17 cellular contexts compared by ENCODE assay signal in genomic region chr3:72571638-72572114, GRCh38.
DNase-seq lines count a peak whose midpoint lies in the region; ATAC-seq and TF ChIP-seq lines count a peak whose summit lies in the region.
"Had no signal": no experiment of that assay in that cellular context is flagged by ENCODE, and none has a peak within 500 bp of the region (broad histone marks: within the 10 kb centered on the region; RNA-seq: fewer than 3 reads in every experiment).

No MANE protein-coding gene starts in this region.

- no peak overlapping the region for H3K4me3 Mint-ChIP-seq in endothelial cell (ENCODE audit: unreplicated experiment)
- no peak overlapping the region for H3K4me3 Mint-ChIP-seq in activated CD4-positive, alpha-beta T cell treated with anti-CD3 and anti-CD28 coated beads, Interleukin-2, amount 10 ng/mL, durations not matched to agents 24 days and 14 days
- H3K4me3 Mint-ChIP-seq: CD8-positive, alpha-beta memory T cell; H9 had no signal

- in situ Hi-C loops in GM13976 (cut with MboI; ENCODE audit: low sequenced_read_pairs, unreplicated experiment): no loop called here

- peaks cover 0 to 55% (median 24%) of the 10 kb centered on the region in 4 donors for H3K4me1 ChIP-seq in right lobe of liver

- no peak for TF ChIP-seq CTCF in endothelial cell (IDR thresholded peaks at IDR 0.05; ENCODE audit: unreplicated experiment)
- TF ChIP-seq CTCF in right lobe of liver (IDR thresholded peaks at IDR 0.05): no peak
- no peak for TF ChIP-seq CTCF in GM13976 (IDR thresholded peaks at IDR 0.05; ENCODE audit: borderline replicate concordance, control extremely low read depth, extremely low read depth, insufficient read depth, missing control alignments)

- H3K27me3 ChIP-seq in right lobe of liver: no peaks in the 10 kb centered on the region
- H3K27me3 ChIP-seq: BLaER1 treated with 17β-estradiol and CSF1 and Interleukin-3, amounts not matched to agents 10 nM and 100 nM had no signal

- TF ChIP-seq POLR2A in right lobe of liver (IDR thresholded peaks at IDR 0.05): no peak

- DNase-seq in M059J (ENCODE audit: low read depth): peak; percentile 15
- no peak for DNase-seq in endothelial cell (ENCODE audit: low spot score)
- DNase-seq in right lobe of liver: no peak
- DNase-seq in renal cortical epithelial cell (ENCODE audit: low read depth): peak; percentile 20
- no peak for DNase-seq in GM13976 (ENCODE audit: low spot score)
- no peak for DNase-seq in activated CD4-positive, alpha-beta T cell treated with anti-CD3 and anti-CD28 coated beads, Interleukin-2, amount 10 ng/mL, durations not matched to agents 24 days and 14 days
- no peak for DNase-seq in GOT3 (lab: John Stamatoyannopoulos, UW)
- DNase-seq: CD8-positive, alpha-beta memory T cell; DMS53; H9; NCI-H1105; NCI-H2081; NCI-H748 treated with DMSO at 0.1 percent for 48 hours; NK-92 treated with Interleukin-12 subunit alpha and Interleukin-12 subunit beta, amount 100 ng/mL, for 24 hours; SHP77 had no signal

- no peaks in the 10 kb centered on the region for H3K27me3 Mint-ChIP-seq in endothelial cell (ENCODE audit: unreplicated experiment)
- peaks cover 3% of the 10 kb centered on the region for H3K27me3 Mint-ChIP-seq in activated CD4-positive, alpha-beta T cell treated with anti-CD3 and anti-CD28 coated beads, Interleukin-2, amount 10 ng/mL, durations not matched to agents 24 days and 14 days

- no peak overlapping the region for H3K4me3 ChIP-seq in right lobe of liver
- H3K4me3 ChIP-seq: BLaER1 treated with 17β-estradiol and CSF1 and Interleukin-3, amounts not matched to agents 10 nM and 100 nM; K562 had no signal

- no peaks in the 10 kb centered on the region for H3K36me3 ChIP-seq in right lobe of liver
- H3K36me3 ChIP-seq: BLaER1 treated with 17β-estradiol and CSF1 and Interleukin-3, amounts not matched to agents 10 nM and 100 nM had no signal

- no peaks in the 10 kb centered on the region for H3K36me3 Mint-ChIP-seq in endothelial cell (ENCODE audit: low read depth, unreplicated experiment)
- no peaks in the 10 kb centered on the region for H3K36me3 Mint-ChIP-seq in activated CD4-positive, alpha-beta T cell treated with anti-CD3 and anti-CD28 coated beads, Interleukin-2, amount 10 ng/mL, durations not matched to agents 24 days and 14 days (ENCODE audit: low read depth)
- H3K36me3 Mint-ChIP-seq: CD8-positive, alpha-beta memory T cell had no signal

- peak overlapping the region in 2 of 3 donors; percentile 4 to 79 for H3K27ac ChIP-seq in right lobe of liver
- H3K27ac ChIP-seq: BLaER1 treated with 17β-estradiol and CSF1 and Interleukin-3, amounts not matched to agents 10 nM and 100 nM had no signal

- H3K27ac Mint-ChIP-seq in endothelial cell (ENCODE audit: unreplicated experiment): peak overlapping the region; percentile 88
- H3K27ac Mint-ChIP-seq in activated CD4-positive, alpha-beta T cell treated with anti-CD3 and anti-CD28 coated beads, Interleukin-2, amount 10 ng/mL, durations not matched to agents 24 days and 14 days: no peak overlapping the region
- H3K27ac Mint-ChIP-seq: CD8-positive, alpha-beta memory T cell had no signal

- 45% methylated on average over 10 of the region's 13 CpGs for WGBS in right lobe of liver (ENCODE audit: insufficient coverage, low coverage, low lambda C conversion rate, missing lambda C conversion rate)

- no peaks in the 10 kb centered on the region for H3K9me3 Mint-ChIP-seq in endothelial cell (ENCODE audit: unreplicated experiment)
- H3K9me3 Mint-ChIP-seq in activated CD4-positive, alpha-beta T cell treated with anti-CD3 and anti-CD28 coated beads, Interleukin-2, amount 10 ng/mL, durations not matched to agents 24 days and 14 days: no peaks in the 10 kb centered on the region
- H3K9me3 Mint-ChIP-seq: CD8-positive, alpha-beta memory T cell; H9 had no signal

- H3K4me1 Mint-ChIP-seq in endothelial cell (ENCODE audit: unreplicated experiment): peaks cover 30% of the 10 kb centered on the region
- H3K4me1 Mint-ChIP-seq in activated CD4-positive, alpha-beta T cell treated with anti-CD3 and anti-CD28 coated beads, Interleukin-2, amount 10 ng/mL, durations not matched to agents 24 days and 14 days: no peaks in the 10 kb centered on the region
- H3K4me1 Mint-ChIP-seq: CD8-positive, alpha-beta memory T cell had no signal

- intact Hi-C loops in right lobe of liver (cut with DNase I): no loop called here
- intact Hi-C loops in activated CD4-positive, alpha-beta T cell treated with anti-CD3 and anti-CD28 coated beads, Interleukin-2, amount 10 ng/mL, durations not matched to agents 24 days and 14 days (cut with micrococcal nuclease): no loop called here

- ATAC-seq in right lobe of liver: peak in 2 of 4 donors; percentile 15 to 40
- ATAC-seq: K562 had no signal

- no peaks in the 10 kb centered on the region for H3K9me3 ChIP-seq in right lobe of liver
- H3K9me3 ChIP-seq: BLaER1 treated with 17β-estradiol and CSF1 and Interleukin-3, amounts not matched to agents 10 nM and 100 nM had no signal

Comparison
In these comparisons a context has a peak if more than half of its experiments do, and no peak if none do; other contexts are left out.
1. DNase-seq: peak in M059J (single experiment) and renal cortical epithelial cell (single experiment); none in endothelial cell (single experiment), right lobe of liver (0 of 3), GM13976 (single experiment), activated CD4-positive, alpha-beta T cell treated with anti-CD3 and anti-CD28 coated beads, Interleukin-2, amount 10 ng/mL, durations not matched to agents 24 days and 14 days (single experiment) and GOT3 (single experiment).